In genomic region chr5:52605317-52605991, GRCh38 we compare ENCODE assay signal across 21 cellular contexts.
DNase-seq lines count a peak whose midpoint lies in the region; ATAC-seq and TF ChIP-seq lines count a peak whose summit lies in the region.
"Had no signal": no experiment of that assay in that cellular context is flagged by ENCODE, and none has a peak within 500 bp of the region (broad histone marks: within the 10 kb centered on the region; RNA-seq: fewer than 3 reads in every experiment).

No MANE protein-coding gene starts in this region.

- H3K27ac Mint-ChIP-seq in GM23338 (no peak overlapping the region; the same call in 1 of the 2 replicates), neural progenitor cell (no peak overlapping the region), glutamatergic neuron (ENCODE audit: unreplicated experiment) (no peak overlapping the region), CD14-positive monocyte (no peak overlapping the region)
- H3K27ac Mint-ChIP-seq: CD4-positive, CD25-positive, alpha-beta regulatory T cell had no signal

- TF ChIP-seq CTCF in GM23338 (conservative IDR thresholded peaks at IDR 0.05; ENCODE audit: low read depth in 2 of 2), result no peak
- no peak for TF ChIP-seq CTCF in PC-9 (conservative IDR thresholded peaks at IDR 0.05)
- TF ChIP-seq CTCF in fibroblast of mammary gland (conservative IDR thresholded peaks at IDR 0.05; ENCODE audit: control insufficient read depth, insufficient read depth, low read depth, low read length), result no peak
- no peak for TF ChIP-seq CTCF in neural progenitor cell (IDR thresholded peaks at IDR 0.05)
- TF ChIP-seq CTCF in glutamatergic neuron (IDR thresholded peaks at IDR 0.05; ENCODE audit: partially characterized antibody, unreplicated experiment), result no peak
- no peak for TF ChIP-seq CTCF in CD14-positive monocyte (IDR thresholded peaks at IDR 0.05)

- H3K4me2 ChIP-seq in GM23338, result no peak overlapping the region
- no peak overlapping the region for H3K4me2 ChIP-seq in PC-9
- no peak overlapping the region for H3K4me2 ChIP-seq in neural progenitor cell
- H3K4me2 ChIP-seq: A549 had no signal

- no peak overlapping the region for H3K27ac ChIP-seq in GM23338 (ENCODE audit: low read depth)
- H3K27ac ChIP-seq in PC-9, result no peak overlapping the region
- no peak overlapping the region for H3K27ac ChIP-seq in neural progenitor cell
- H3K27ac ChIP-seq: A549 had no signal

- H3K27me3 ChIP-seq in GM23338 (ENCODE audit: insufficient read depth) (no peaks in the 10 kb centered on the region), PC-9 (ENCODE audit: insufficient read depth, low read depth) (no peaks in the 10 kb centered on the region), neural progenitor cell (no peaks in the 10 kb centered on the region)
- H3K27me3 ChIP-seq: BE2C had no signal

- intact Hi-C loops in PC-9 (cut with micrococcal nuclease; ENCODE audit: unreplicated experiment) (no loop called here), CD14-positive monocyte (cut with micrococcal nuclease) (no loop called here)

- H4K20me1 ChIP-seq in GM23338 (replicated peaks; ENCODE audit: insufficient read depth), result no peaks in the 10 kb centered on the region
- no peaks in the 10 kb centered on the region for H4K20me1 ChIP-seq in PC-9 (ENCODE audit: insufficient read depth)
- no peaks in the 10 kb centered on the region for H4K20me1 ChIP-seq in neural progenitor cell (ENCODE audit: low read depth)

- H3K9me3 Mint-ChIP-seq in GM23338 (no peaks in the 10 kb centered on the region), neural progenitor cell (peaks cover 4% of the 10 kb centered on the region), glutamatergic neuron (ENCODE audit: unreplicated experiment) (peaks cover 3% of the 10 kb centered on the region), CD14-positive monocyte (peaks cover 0 to 3% (median 0%) of the 10 kb centered on the region in 7 donors)

- CTCF ChIA-PET in PC-9 (lab: Charles Lee), result no interaction called here

- H3K9me3 ChIP-seq in PC-9 (ENCODE audit: insufficient read depth, low read depth) (no peaks in the 10 kb centered on the region), neural progenitor cell (ENCODE audit: low read depth) (no peaks in the 10 kb centered on the region)
- H3K9me3 ChIP-seq: A549, BE2C, HAP-1 had no signal

- no peak overlapping the region for H3K9ac ChIP-seq in neural progenitor cell

- no TSS peak for BruUV-seq in PC-9 (replicated peaks; lab: Mats Ljungman, UMichigan)

- ATAC-seq in GM23338, result no peak
- no peak for ATAC-seq in GM19324 (IDR thresholded peaks at IDR 0.05; ENCODE audit: low FRiP score, unreplicated experiment)
- ATAC-seq: A549, Panc1 had no signal

- H3K36me3 Mint-ChIP-seq in GM23338 (ENCODE audit: low read depth) (no peaks in the 10 kb centered on the region), neural progenitor cell (no peaks in the 10 kb centered on the region), glutamatergic neuron (ENCODE audit: unreplicated experiment) (peaks cover 6% of the 10 kb centered on the region), CD14-positive monocyte (no peaks in the 10 kb centered on the region)
- H3K36me3 Mint-ChIP-seq: CD4-positive, CD25-positive, alpha-beta regulatory T cell had no signal

- no peak overlapping the region for H3K4me3 Mint-ChIP-seq in GM23338
- no peak overlapping the region for H3K4me3 Mint-ChIP-seq in neural progenitor cell
- H3K4me3 Mint-ChIP-seq in glutamatergic neuron (ENCODE audit: unreplicated experiment), result no peak overlapping the region
- H3K4me3 Mint-ChIP-seq in CD14-positive monocyte, result no peak overlapping the region
- H3K4me3 Mint-ChIP-seq: CD4-positive, CD25-positive, alpha-beta regulatory T cell had no signal

- H3K79me2 ChIP-seq in GM23338 (replicated peaks; ENCODE audit: insufficient read depth), result no peaks in the 10 kb centered on the region
- H3K79me2 ChIP-seq in PC-9 (ENCODE audit: low read depth), result no peaks in the 10 kb centered on the region
- H3K79me2 ChIP-seq in neural progenitor cell (ENCODE audit: low read depth), result no peaks in the 10 kb centered on the region

- H3K4me1 Mint-ChIP-seq in GM23338 (no peaks in the 10 kb centered on the region), neural progenitor cell (peaks cover 28% of the 10 kb centered on the region), glutamatergic neuron (ENCODE audit: low read depth, unreplicated experiment) (peaks cover 5% of the 10 kb centered on the region), CD14-positive monocyte (no peaks in the 10 kb centered on the region)
- H3K4me1 Mint-ChIP-seq: CD4-positive, CD25-positive, alpha-beta regulatory T cell had no signal

- H3K9me2 ChIP-seq in GM23338 (ENCODE audit: insufficient read depth), result no peaks in the 10 kb centered on the region
- H3K9me2 ChIP-seq in PC-9 (ENCODE audit: insufficient read depth), result no peaks in the 10 kb centered on the region

- no peaks in the 10 kb centered on the region for H3K4me1 ChIP-seq in GM23338 (ENCODE audit: insufficient read depth)
- no peaks in the 10 kb centered on the region for H3K4me1 ChIP-seq in PC-9 (replicated peaks; ENCODE audit: insufficient read depth)
- H3K4me1 ChIP-seq in neural progenitor cell, result peaks cover 7% of the 10 kb centered on the region
- H3K4me1 ChIP-seq: A549 had no signal

- H3K27me3 Mint-ChIP-seq in GM23338 (ENCODE audit: insufficient read depth, low read depth, poor library complexity) (no peaks in the 10 kb centered on the region), neural progenitor cell (ENCODE audit: insufficient read depth, low read depth) (peaks cover 10% of the 10 kb centered on the region), glutamatergic neuron (ENCODE audit: unreplicated experiment) (peaks cover 2% of the 10 kb centered on the region), CD14-positive monocyte (ENCODE audit: low read depth in 3 of 3) (peaks cover 0 to 2% (median 0%) of the 10 kb centered on the region in 3 donors)
- H3K27me3 Mint-ChIP-seq: CD4-positive, CD25-positive, alpha-beta regulatory T cell had no signal

- H2AFZ ChIP-seq in GM23338 (peak overlapping the region; percentile 58; the same call in 1 of the 2 replicates), PC-9 (0 out of 2 replicates have a peak overlapping the region, but pooled peaks have one; percentile 48), neural progenitor cell (replicated peaks) (peak overlapping the region; percentile 79)

- H3K36me3 ChIP-seq in GM23338 (ENCODE audit: insufficient read depth), result no peaks in the 10 kb centered on the region
- no peaks in the 10 kb centered on the region for H3K36me3 ChIP-seq in PC-9 (ENCODE audit: low read depth)
- H3K36me3 ChIP-seq in neural progenitor cell, result no peaks in the 10 kb centered on the region
- H3K36me3 ChIP-seq: BE2C, HAP-1 had no signal

- H3F3A ChIP-seq in GM23338 (replicated peaks; ENCODE audit: low read depth) (no peaks in the 10 kb centered on the region), PC-9 (ENCODE audit: insufficient read depth, low read depth) (no peaks in the 10 kb centered on the region), neural progenitor cell (ENCODE audit: low read depth) (no peaks in the 10 kb centered on the region)

- POLR2A ChIA-PET in PC-9 (lab: Charles Lee; ENCODE audit: unreplicated experiment), result no interaction called here

- DNase-seq in GM23338 (ENCODE audit: low spot score) (no peak), PC-9 (no peak), fibroblast of mammary gland (ENCODE audit: low read depth) (peak; percentile 1), neural progenitor cell (ENCODE audit: low spot score) (no peak), glutamatergic neuron (no peak), CD14-positive monocyte (ENCODE audit: low spot score) (no peak)
- DNase-seq in activated CD4-positive, CD25-positive, alpha-beta regulatory T cell (lab: John Stamatoyannopoulos, UW), result no peak
- DNase-seq: CD4-positive, CD25-positive, alpha-beta regulatory T cell; DMS79; Karpas-422; MV-4-11; NCI-H1105 treated with DMSO at 0.1 percent for 48 hours; NCI-H2029 treated with DMSO at 0.1 percent for 48 hours; NCI-H2227 treated with DMSO at 0.1 percent for 48 hours; NCI-H510A; SIG-M5 had no signal

- H3K4me3 ChIP-seq in GM23338, result no peak overlapping the region
- no peak overlapping the region for H3K4me3 ChIP-seq in PC-9
- H3K4me3 ChIP-seq in fibroblast of mammary gland (ENCODE audit: control insufficient read depth, low read depth, low read length), result no peak overlapping the region
- no peak overlapping the region for H3K4me3 ChIP-seq in neural progenitor cell
- H3K4me3 ChIP-seq: A549, HAP-1 had no signal

TF ChIP-seq in GM23338, 12 proteins besides CTCF, POLR2A, EP300 and RAD21 (continues in another document):
- TF ChIP-seq REST (IDR thresholded peaks at IDR 0.05; ENCODE audit: unreplicated experiment) (no peak), EZH2 (IDR thresholded peaks at IDR 0.05; ENCODE audit: low read depth, unreplicated experiment) (no peak), ZNF331 (CRISPR knock-in tag; IDR thresholded peaks at IDR 0.05; ENCODE audit: low read depth) (no peak)
